ENCODE assay signal across 1 cellular context in the genomic region with DNA sequence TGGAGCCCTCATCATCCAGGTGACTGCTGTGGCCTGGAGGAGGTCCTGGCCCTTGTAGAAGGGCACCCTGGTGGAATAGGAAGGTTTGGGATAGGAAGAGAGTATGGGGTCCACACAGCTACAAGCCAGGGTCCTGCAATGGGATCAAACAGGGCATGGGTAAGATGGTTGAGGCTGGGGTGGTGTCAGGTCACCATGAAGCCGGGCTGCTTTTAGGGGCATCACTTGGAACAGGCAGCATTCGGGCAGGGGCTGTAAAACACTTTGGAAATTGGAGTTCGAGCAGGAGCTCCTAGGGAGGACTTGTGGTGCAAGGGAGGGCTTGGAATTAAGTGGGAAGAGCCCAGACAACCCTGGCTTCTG.
TF ChIP-seq lines count a peak whose summit lies in the region.

No MANE protein-coding gene starts in this region.

TF ChIP-seq in GM12891, 5 proteins besides CTCF, POLR2A, EP300 and RAD21:
- TF ChIP-seq SPI1 (IDR thresholded peaks at IDR 0.05; ENCODE audit: low read depth, low read length) (no peak), POLR2AphosphoS5 (IDR thresholded peaks at IDR 0.05; ENCODE audit: low read depth, low read length) (no peak), POU2F2 (IDR thresholded peaks at IDR 0.05; ENCODE audit: low read depth, low read length) (no peak), PAX5 (IDR thresholded peaks at IDR 0.05; ENCODE audit: insufficient read depth, low read length, severe bottlenecking) (no peak), TAF1 (IDR thresholded peaks at IDR 0.05; ENCODE audit: low read depth, low read length) (no peak)
